1 cellular context compared by ENCODE assay signal in the genomic region with DNA sequence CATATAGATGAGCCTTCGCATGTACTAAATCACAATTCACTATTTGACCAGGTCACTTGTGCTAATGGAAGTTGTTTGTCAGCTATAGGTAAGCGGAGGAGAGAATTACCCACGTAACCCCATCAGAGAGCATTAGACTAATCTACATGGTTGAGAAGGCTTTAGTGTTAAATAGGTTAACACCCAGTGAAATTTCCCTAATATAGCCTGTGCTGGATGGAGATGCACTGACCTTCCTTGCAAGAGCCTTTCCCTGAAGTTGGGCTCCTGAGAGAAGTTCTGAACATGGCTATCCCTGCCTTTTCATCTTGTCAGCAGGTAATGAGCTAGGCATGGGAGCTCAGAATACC.
TF ChIP-seq lines count a peak whose summit lies in the region.

No MANE protein-coding gene starts in this region.

TF ChIP-seq in GM12878, 131 proteins besides CTCF, POLR2A, EP300 and RAD21:
- TF ChIP-seq, protein P1, sequence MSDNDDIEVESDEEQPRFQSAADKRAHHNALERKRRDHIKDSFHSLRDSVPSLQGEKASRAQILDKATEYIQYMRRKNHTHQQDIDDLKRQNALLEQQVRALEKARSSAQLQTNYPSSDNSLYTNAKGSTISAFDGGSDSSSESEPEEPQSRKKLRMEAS (IDR thresholded peaks at IDR 0.05; ENCODE audit: low read depth, low read length) = no peak
- TF ChIP-seq, protein P2, sequence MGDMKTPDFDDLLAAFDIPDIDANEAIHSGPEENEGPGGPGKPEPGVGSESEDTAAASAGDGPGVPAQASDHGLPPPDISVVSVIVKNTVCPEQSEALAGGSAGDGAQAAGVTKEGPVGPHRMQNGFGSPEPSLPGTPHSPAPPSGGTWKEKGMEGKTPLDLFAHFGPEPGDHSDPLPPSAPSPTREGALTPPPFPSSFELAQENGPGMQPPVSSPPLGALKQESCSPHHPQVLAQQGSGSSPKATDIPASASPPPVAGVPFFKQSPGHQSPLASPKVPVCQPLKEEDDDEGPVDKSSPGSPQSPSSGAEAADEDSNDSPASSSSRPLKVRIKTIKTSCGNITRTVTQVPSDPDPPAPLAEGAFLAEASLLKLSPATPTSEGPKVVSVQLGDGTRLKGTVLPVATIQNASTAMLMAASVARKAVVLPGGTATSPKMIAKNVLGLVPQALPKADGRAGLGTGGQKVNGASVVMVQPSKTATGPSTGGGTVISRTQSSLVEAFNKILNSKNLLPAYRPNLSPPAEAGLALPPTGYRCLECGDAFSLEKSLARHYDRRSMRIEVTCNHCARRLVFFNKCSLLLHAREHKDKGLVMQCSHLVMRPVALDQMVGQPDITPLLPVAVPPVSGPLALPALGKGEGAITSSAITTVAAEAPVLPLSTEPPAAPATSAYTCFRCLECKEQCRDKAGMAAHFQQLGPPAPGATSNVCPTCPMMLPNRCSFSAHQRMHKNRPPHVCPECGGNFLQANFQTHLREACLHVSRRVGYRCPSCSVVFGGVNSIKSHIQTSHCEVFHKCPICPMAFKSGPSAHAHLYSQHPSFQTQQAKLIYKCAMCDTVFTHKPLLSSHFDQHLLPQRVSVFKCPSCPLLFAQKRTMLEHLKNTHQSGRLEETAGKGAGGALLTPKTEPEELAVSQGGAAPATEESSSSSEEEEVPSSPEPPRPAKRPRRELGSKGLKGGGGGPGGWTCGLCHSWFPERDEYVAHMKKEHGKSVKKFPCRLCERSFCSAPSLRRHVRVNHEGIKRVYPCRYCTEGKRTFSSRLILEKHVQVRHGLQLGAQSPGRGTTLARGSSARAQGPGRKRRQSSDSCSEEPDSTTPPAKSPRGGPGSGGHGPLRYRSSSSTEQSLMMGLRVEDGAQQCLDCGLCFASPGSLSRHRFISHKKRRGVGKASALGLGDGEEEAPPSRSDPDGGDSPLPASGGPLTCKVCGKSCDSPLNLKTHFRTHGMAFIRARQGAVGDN (IDR thresholded peaks at IDR 0.05) = 0 out of 2 replicates have a peak, but pooled peaks have one; percentile 1
